Comparison of ENCODE assay signal across 10 cellular contexts in the genomic region with DNA sequence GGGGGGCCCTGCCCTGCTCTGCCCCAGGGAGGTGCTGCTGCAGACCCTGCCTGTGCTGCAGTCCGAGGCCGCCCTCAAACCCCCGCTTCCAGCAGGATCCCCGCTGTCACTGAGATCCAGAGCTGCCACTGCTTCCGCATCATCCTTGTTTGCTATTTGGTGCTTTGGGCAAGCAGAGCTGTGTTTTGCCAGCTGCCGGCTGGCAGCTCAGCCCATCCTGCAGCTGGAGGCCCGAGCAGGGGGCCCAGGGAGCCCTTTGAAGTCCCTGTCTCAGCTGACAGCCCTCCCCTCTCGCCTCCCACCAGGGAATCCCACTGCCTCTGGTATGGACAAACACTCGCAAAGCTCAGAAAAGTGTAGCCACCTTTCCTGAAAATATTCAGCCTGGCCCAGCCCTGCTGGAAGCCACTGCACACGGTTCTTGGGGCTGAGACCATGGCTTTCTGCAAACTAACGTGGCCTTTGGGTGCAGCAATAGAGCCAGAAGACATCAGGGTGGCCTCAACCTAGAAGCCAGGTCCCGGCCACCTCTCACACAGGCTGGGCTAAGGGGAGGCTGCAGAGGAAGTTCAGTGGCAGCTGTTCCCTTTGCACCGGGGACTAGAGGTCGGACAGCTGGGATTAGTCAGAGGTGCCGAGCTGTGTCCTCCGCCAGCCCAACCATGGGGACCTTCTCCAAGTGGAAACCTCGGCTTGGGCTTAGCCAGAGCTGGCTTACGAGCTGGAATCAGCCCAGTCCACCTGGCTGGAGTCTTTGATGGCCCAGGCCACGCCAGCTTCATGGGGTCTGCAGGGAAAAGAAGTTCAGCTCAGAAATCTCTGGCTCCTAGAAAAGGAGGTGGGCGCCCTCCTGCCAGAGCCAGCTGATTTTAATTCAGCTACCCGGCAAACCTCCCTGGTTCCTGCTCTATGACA.
DNase-seq lines count a peak whose midpoint lies in the region; TF ChIP-seq lines count a peak whose summit lies in the region.
"Had no signal": no experiment of that assay in that cellular context is flagged by ENCODE, and none has a peak within 500 bp of the region (broad histone marks: within the 10 kb centered on the region; RNA-seq: fewer than 3 reads in every experiment).

No MANE protein-coding gene starts in this region.

- H3K27ac ChIP-seq in mesenchymal stem cell (ENCODE audit: low read length, poor library complexity, severe bottlenecking) = peak overlapping the region; percentile 79
- H3K27ac ChIP-seq in mesendoderm (ENCODE audit: low read depth, low read length) = no peak overlapping the region
- H3K27ac ChIP-seq: neutrophil had no signal

- DNase-seq in Ammon's horn (ENCODE audit: low spot score) (peak; percentile 51), NB4 (ENCODE audit: low read depth) (peak; percentile 79), cardiac fibroblast (ENCODE audit: low read depth in 2 of 2) (peak; percentile 26 to 58), mesenchymal stem cell (peak; percentile 78), CD14-positive monocyte (ENCODE audit: low spot score) (no peak), DMS79 (lab: John Stamatoyannopoulos, UW) (no peak), mesendoderm (no peak), LoVo (ENCODE audit: low spot score) (no peak)

- no peak overlapping the region for H3K4me3 Mint-ChIP-seq in CD14-positive monocyte
- H3K4me3 Mint-ChIP-seq: dendritic cell treated with granulocyte-macrophage colony-stimulating factor and Interleukin-4, amounts not matched to agents 40 ng/mL and 50 ng/mL, for 4 days had no signal

- no peak overlapping the region for H2AFZ ChIP-seq in mesenchymal stem cell (ENCODE audit: low read depth, low read length)

- peaks cover 8 to 39% (median 12%) of the 10 kb centered on the region in 3 donors for H3K27me3 Mint-ChIP-seq in CD14-positive monocyte (ENCODE audit: low read depth in 3 of 3)

- TF ChIP-seq CTCF in NB4 (IDR thresholded peaks at IDR 0.05; ENCODE audit: low read depth, low read length) (no peak), cardiac fibroblast (IDR thresholded peaks at IDR 0.05; ENCODE audit: low read depth, low read length) (no peak), CD14-positive monocyte (IDR thresholded peaks at IDR 0.05) (no peak)

- H3K9me3 Mint-ChIP-seq in CD14-positive monocyte = peaks cover 3 to 11% (median 4%) of the 10 kb centered on the region in 7 donors

- 36% methylated on average over 21 of the region's 21 CpGs for WGBS in mesenchymal stem cell
- no CpG with 5 or more reads among the region's 21 CpGs for WGBS in mesendoderm (ENCODE audit: extremely low coverage, insufficient coverage, low lambda C conversion rate)

- H3K27ac Mint-ChIP-seq in CD14-positive monocyte = peak overlapping the region in 1 of 7 donors; percentile 36
- H3K27ac Mint-ChIP-seq: dendritic cell treated with granulocyte-macrophage colony-stimulating factor and Interleukin-4, amounts not matched to agents 40 ng/mL and 50 ng/mL, for 4 days had no signal

- H3K79me1 ChIP-seq in mesenchymal stem cell (replicated peaks; ENCODE audit: low read length, poor library complexity, severe bottlenecking) = no peaks in the 10 kb centered on the region
- no peaks in the 10 kb centered on the region for H3K79me1 ChIP-seq in mesendoderm (ENCODE audit: low read length)

- H3K4me2 ChIP-seq in mesenchymal stem cell (ENCODE audit: low read length, poor library complexity, severe bottlenecking) (peak overlapping the region; percentile 35), mesendoderm (ENCODE audit: low read length) (no peak overlapping the region)

- H3K4ac ChIP-seq in mesenchymal stem cell (ENCODE audit: low read depth in 1 of 2, low read length in 2 of 2) = peak overlapping the region; percentile 52 to 71
- no peak overlapping the region for H3K4ac ChIP-seq in mesendoderm (ENCODE audit: low read depth, low read length)

- H3K4me1 ChIP-seq in mesenchymal stem cell (ENCODE audit: control insufficient read depth, insufficient read depth, low read depth, low read length) = peaks cover 43% of the 10 kb centered on the region
- H3K4me1 ChIP-seq in mesendoderm (ENCODE audit: control insufficient read depth, low read depth, low read length) = no peaks in the 10 kb centered on the region

- H2BK120ac ChIP-seq in mesenchymal stem cell (ENCODE audit: low read depth, low read length) (peak overlapping the region; percentile 71), mesendoderm (ENCODE audit: low read depth, low read length) (no peak overlapping the region)

- H2BK15ac ChIP-seq in mesenchymal stem cell (ENCODE audit: low read depth, poor library complexity, severe bottlenecking) (peak overlapping the region; percentile 21), mesendoderm (replicated peaks; ENCODE audit: low read depth) (no peak overlapping the region)

- peak overlapping the region; percentile 95 for H4K8ac ChIP-seq in mesenchymal stem cell (ENCODE audit: low read length)
- no peak overlapping the region for H4K8ac ChIP-seq in mesendoderm (ENCODE audit: low read depth, low read length)

- no peaks in the 10 kb centered on the region for H3K36me3 Mint-ChIP-seq in CD14-positive monocyte

- H3K27me3 ChIP-seq in mesenchymal stem cell (ENCODE audit: control insufficient read depth in 1 of 2, insufficient read depth in 1 of 2, low read length in 2 of 2) (peaks cover 0 to 8% of the 10 kb centered on the region in 2 experiments), mesendoderm (ENCODE audit: insufficient read depth, low read length, poor library complexity) (no peaks in the 10 kb centered on the region)

- H2AK5ac ChIP-seq in mesenchymal stem cell (ENCODE audit: low read length, severe bottlenecking) (peak overlapping the region; percentile 87), mesendoderm (ENCODE audit: low read length) (no peak overlapping the region)

- peaks cover 6% of the 10 kb centered on the region for H3K9me3 ChIP-seq in mesenchymal stem cell (ENCODE audit: control insufficient read depth, low read length)
- H3K9me3 ChIP-seq: neutrophil had no signal

- H3K14ac ChIP-seq in mesenchymal stem cell (ENCODE audit: low read length in 2 of 2) = peak overlapping the region in 1 of 2 experiments; percentile 69

- TF ChIP-seq POLR2A in NB4 (IDR thresholded peaks at IDR 0.05; ENCODE audit: extremely low read depth, insufficient read length) = no peak

- H3K4me1 Mint-ChIP-seq in CD14-positive monocyte = peaks cover 4% of the 10 kb centered on the region

- H3K18ac ChIP-seq in mesenchymal stem cell (ENCODE audit: low read depth in 1 of 2, low read length in 2 of 2) (peak overlapping the region; percentile 68 to 83), mesendoderm (ENCODE audit: low read length) (no peak overlapping the region)

- H3K4me3 ChIP-seq in NB4 (ENCODE audit: low read depth, low read length) (no peak overlapping the region), cardiac fibroblast (replicated peaks in 1 of 2; ENCODE audit: low read depth in 2 of 2, low read length in 2 of 2) (no peak overlapping the region), mesenchymal stem cell (ENCODE audit: insufficient read depth in 1 of 2, low read depth in 1 of 2, low read length in 2 of 2) (no peak overlapping the region), mesendoderm (ENCODE audit: low read length) (no peak overlapping the region)

- H2BK5ac ChIP-seq in mesenchymal stem cell (ENCODE audit: low read depth, low read length, poor library complexity, severe bottlenecking) = peak overlapping the region; percentile 72
- H2BK5ac ChIP-seq in mesendoderm (ENCODE audit: low read length) = no peak overlapping the region

- H4K5ac ChIP-seq in mesendoderm (ENCODE audit: low read length) = no peak overlapping the region

- H3K23ac ChIP-seq in mesenchymal stem cell (ENCODE audit: low read length in 2 of 2) (peak overlapping the region in 1 of 2 experiments; percentile 36), mesendoderm (ENCODE audit: low read length) (no peak overlapping the region)

- peak overlapping the region; percentile 86 to 96 for H2BK12ac ChIP-seq in mesenchymal stem cell (ENCODE audit: low read length in 2 of 2)

- H3K56ac ChIP-seq in mesendoderm (ENCODE audit: low read length) = no peak overlapping the region

- H3K9ac ChIP-seq in mesenchymal stem cell (ENCODE audit: low read length) = no peak overlapping the region
- H3K9ac ChIP-seq in mesendoderm (ENCODE audit: low read length) = no peak overlapping the region

- H4K91ac ChIP-seq in mesenchymal stem cell (ENCODE audit: low read length) = peak overlapping the region; percentile 94

- intact Hi-C loops in CD14-positive monocyte (cut with micrococcal nuclease) = no loop called here

- no peaks in the 10 kb centered on the region for H3K79me2 ChIP-seq in mesendoderm (ENCODE audit: control insufficient read depth, insufficient read depth, low read length)

- H3K36me3 ChIP-seq in mesenchymal stem cell (ENCODE audit: control insufficient read depth in 1 of 2, insufficient read depth in 2 of 2, low read depth in 1 of 2, low read length in 2 of 2) (no peaks in the 10 kb centered on the region), mesendoderm (ENCODE audit: control insufficient read depth, insufficient read depth, low read length) (no peaks in the 10 kb centered on the region)
- H3K36me3 ChIP-seq: neutrophil had no signal

Comparison
In these comparisons a context has a peak if more than half of its experiments do, and no peak if none do; other contexts are left out.
1. DNase-seq: peak in Ammon's horn (single experiment), NB4 (single experiment), cardiac fibroblast (2 of 2) and mesenchymal stem cell (single experiment); none in CD14-positive monocyte (single experiment), DMS79 (single experiment), mesendoderm (single experiment) and LoVo (single experiment).